ENCODE assay signal across 6 cellular contexts in the genomic region with DNA sequence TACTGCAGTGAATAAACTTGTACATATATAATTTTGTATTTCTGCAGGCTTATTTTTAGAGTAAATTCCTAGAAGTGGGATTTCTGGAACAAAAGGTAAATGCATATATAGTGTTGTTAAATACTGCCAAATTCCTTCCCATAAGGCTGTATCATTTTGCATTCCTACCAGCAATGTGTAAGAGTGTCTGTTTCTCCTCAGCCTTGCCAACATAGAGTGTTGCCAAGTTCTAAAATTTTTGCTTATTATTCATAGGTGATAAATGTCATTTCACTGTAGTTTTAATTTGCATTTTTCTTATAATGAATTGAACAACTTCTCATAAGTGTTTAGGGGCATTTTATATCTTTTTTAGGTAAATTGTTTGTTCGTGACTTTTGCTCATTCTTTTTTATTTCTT.
"Had no signal": no experiment of that assay in that cellular context is flagged by ENCODE, and none has a peak within 500 bp of the region (broad histone marks: within the 10 kb centered on the region; RNA-seq: fewer than 3 reads in every experiment).

No MANE protein-coding gene starts in this region.

- H3K27ac ChIP-seq: HL-60, KMS-11 had no signal

- H3K4me2 ChIP-seq: GM23338, KMS-11 had no signal

- DNase-seq: H9, HCEC 1CT, KBM-7 had no signal

- H2AFZ ChIP-seq: GM23338 had no signal

- H3K4me3 ChIP-seq: GM23338 had no signal

- H3K9ac ChIP-seq: KMS-11 had no signal
